In the genomic region with DNA sequence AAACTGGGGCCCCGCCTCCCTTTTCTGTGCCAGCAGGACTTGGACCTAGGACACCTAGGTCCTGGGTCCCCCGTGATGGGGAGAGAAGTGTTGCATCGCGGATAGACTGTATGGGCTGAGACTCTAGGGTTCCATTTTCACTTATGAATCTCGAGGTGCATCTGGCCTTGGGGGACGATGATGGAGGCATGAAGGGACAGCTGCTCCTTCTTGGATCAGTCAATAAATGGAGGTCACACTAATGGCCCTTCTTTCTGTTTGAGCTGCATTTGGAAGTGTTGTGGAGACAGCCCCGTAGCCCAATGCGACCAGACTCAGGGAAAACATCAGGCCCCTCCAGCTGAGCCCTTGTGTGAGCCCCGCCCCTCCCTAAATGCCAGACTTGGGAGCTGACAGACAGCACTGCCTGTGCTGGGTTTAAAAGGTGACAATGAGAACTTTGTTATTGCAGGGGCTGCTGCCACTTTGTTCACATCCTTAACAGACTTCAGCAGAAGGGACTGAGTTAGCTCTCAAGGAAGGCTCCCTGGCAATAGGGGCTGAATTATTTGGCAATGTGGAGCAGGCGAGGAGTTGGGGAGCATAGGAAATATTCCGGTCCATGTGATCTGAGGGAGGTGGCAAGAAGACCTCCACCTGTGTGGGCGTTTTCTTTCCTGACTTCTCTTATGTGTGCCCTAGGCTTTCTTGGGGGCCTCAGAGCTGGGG, we compare ENCODE assay signal across 8 cellular contexts. TPM values are rescaled to one million over a fixed set of nuclear protein-coding genes. Genes with fewer than 3 reads are reported as not detected.
DNase-seq lines count a peak whose midpoint lies in the region; ATAC-seq and TF ChIP-seq lines count a peak whose summit lies in the region.

No MANE protein-coding gene starts in this region.

- H3K4me1 Mint-ChIP-seq in endothelial cell (ENCODE audit: unreplicated experiment) (peaks cover 20% of the 10 kb centered on the region), osteocyte (ENCODE audit: unreplicated experiment) (peaks cover 36% of the 10 kb centered on the region)

- peaks cover 14% of the 10 kb centered on the region for H3K27me3 Mint-ChIP-seq in endothelial cell (ENCODE audit: unreplicated experiment)
- H3K27me3 Mint-ChIP-seq in osteocyte (ENCODE audit: unreplicated experiment), result peaks cover 2% of the 10 kb centered on the region

- H3K9ac ChIP-seq in DND-41 (ENCODE audit: low read depth, low read length), result peak overlapping the region; percentile 57
- H3K9ac ChIP-seq in NT2/D1 (ENCODE audit: insufficient read length, low read depth), result peak overlapping the region; percentile 91

- no peak for ATAC-seq in DND-41 (ENCODE audit: insufficient read depth, low read depth)
- ATAC-seq in HG02571 (IDR thresholded peaks at IDR 0.05; ENCODE audit: unreplicated experiment), result no peak
- ATAC-seq in GM21576 (IDR thresholded peaks at IDR 0.05; ENCODE audit: unreplicated experiment), result no peak
- no peak for ATAC-seq in HG02642 (IDR thresholded peaks at IDR 0.05; ENCODE audit: poor library complexity, unreplicated experiment)

- H3K27ac ChIP-seq in DND-41 (ENCODE audit: low read length), result no peak overlapping the region

- peak overlapping the region; percentile 89 for H3K27ac Mint-ChIP-seq in endothelial cell (ENCODE audit: unreplicated experiment)
- H3K27ac Mint-ChIP-seq in osteocyte (ENCODE audit: unreplicated experiment), result peak overlapping the region; percentile 91

- peak overlapping the region; percentile 58 for H3K4me2 ChIP-seq in DND-41 (ENCODE audit: insufficient read depth, low read length)

- H3K36me3 Mint-ChIP-seq in endothelial cell (ENCODE audit: low read depth, unreplicated experiment) (peaks cover 30% of the 10 kb centered on the region), osteocyte (ENCODE audit: unreplicated experiment) (peaks cover 22% of the 10 kb centered on the region)

- TF ChIP-seq CTCF in DND-41 (IDR thresholded peaks at IDR 0.05; ENCODE audit: borderline replicate concordance, extremely low read depth, low read length, poor library complexity, severe bottlenecking) (no peak), endothelial cell (IDR thresholded peaks at IDR 0.05; ENCODE audit: unreplicated experiment) (no peak), osteocyte (IDR thresholded peaks at IDR 0.05) (no peak)

- H3K27me3 ChIP-seq in DND-41 (ENCODE audit: insufficient read depth, low read length, poor library complexity) (no peaks in the 10 kb centered on the region), NT2/D1 (ENCODE audit: insufficient read depth, insufficient read length) (no peaks in the 10 kb centered on the region)

- H4K20me1 ChIP-seq in DND-41 (ENCODE audit: insufficient read depth, low read length), result no peaks in the 10 kb centered on the region

- H3K4me3 ChIP-seq in DND-41 (ENCODE audit: low read depth in 1 of 2, low read length in 2 of 2), result peak overlapping the region; percentile 28 to 62; a peak in 2 of 4 replicates
- peak overlapping the region; percentile 86 for H3K4me3 ChIP-seq in NT2/D1 (ENCODE audit: insufficient read length, low read depth)

- H3K9me3 ChIP-seq in DND-41 (ENCODE audit: insufficient read depth, low read length, severe bottlenecking) (no peaks in the 10 kb centered on the region), NT2/D1 (ENCODE audit: insufficient read depth, low read length) (no peaks in the 10 kb centered on the region)

- H3K9me3 Mint-ChIP-seq in endothelial cell (ENCODE audit: unreplicated experiment) (no peaks in the 10 kb centered on the region), osteocyte (ENCODE audit: unreplicated experiment) (no peaks in the 10 kb centered on the region)

- no peak for DNase-seq in DND-41
- no peak for DNase-seq in NT2/D1 (ENCODE audit: low read depth, low spot score)
- DNase-seq in endothelial cell (ENCODE audit: low spot score), result no peak
- DNase-seq in osteocyte (ENCODE audit: extremely low spot score, unreplicated experiment), result no peak
- no peak for DNase-seq in activated effector memory CD4-positive, alpha-beta T cell treated with Interleukin-2 at 50 U/mL for 16 hours

- no peaks in the 10 kb centered on the region; the same call in 1 of the 2 replicates for H3K79me2 ChIP-seq in DND-41 (ENCODE audit: insufficient read depth, low read length)

- H3K4me1 ChIP-seq in DND-41 (ENCODE audit: insufficient read depth, low read length) (peaks cover 21% of the 10 kb centered on the region), NT2/D1 (ENCODE audit: insufficient read depth, insufficient read length) (peaks cover 8% of the 10 kb centered on the region)

- peaks cover 22% of the 10 kb centered on the region; the same call in 1 of the 2 replicates for H3K36me3 ChIP-seq in DND-41 (ENCODE audit: insufficient read depth, low read length)
- peaks cover 56% of the 10 kb centered on the region for H3K36me3 ChIP-seq in NT2/D1 (ENCODE audit: insufficient read depth, insufficient read length, low read length)

- peak overlapping the region; percentile 93 for H3K4me3 Mint-ChIP-seq in endothelial cell (ENCODE audit: unreplicated experiment)
- peak overlapping the region; percentile 79 for H3K4me3 Mint-ChIP-seq in osteocyte (ENCODE audit: unreplicated experiment)

- H2AFZ ChIP-seq in DND-41 (ENCODE audit: low read depth, low read length), result peak overlapping the region; percentile 83

RNA-seq across cellular contexts. Expression of gene DTX3, which starts 0.8 kb away (rescaled TPM):
- total RNA-seq in endothelial cell (ENCODE audit: unreplicated experiment) (43.7 TPM), osteocyte (26.5 and 29.9 TPM in 2 replicates)

RNA-seq across cellular contexts. Expression of gene ARHGEF25, which starts 5.8 kb away (rescaled TPM):
- 20.0 TPM for total RNA-seq in endothelial cell (ENCODE audit: unreplicated experiment)
- total RNA-seq in osteocyte, result 25.8 and 27.6 TPM in 2 replicates

RNA-seq across cellular contexts. Expression of gene PIP4K2C, which starts 14.5 kb away (rescaled TPM):
- total RNA-seq in endothelial cell (ENCODE audit: unreplicated experiment), result 18.5 TPM
- 30.4 and 34.9 TPM in 2 replicates for total RNA-seq in osteocyte

RNA-seq across cellular contexts. Expression of gene B4GALNT1, which starts 27.5 kb away (rescaled TPM):
- 1.3 TPM for total RNA-seq in endothelial cell (ENCODE audit: unreplicated experiment)
- 5.6 and 6.9 TPM in 2 replicates for total RNA-seq in osteocyte

RNA-seq across cellular contexts. Expression of gene KIF5A, which starts 55.6 kb away (rescaled TPM):
- total RNA-seq in endothelial cell (ENCODE audit: unreplicated experiment), result 0.46 TPM
- 0.43 and 0.73 TPM in 2 replicates for total RNA-seq in osteocyte
